ENCODE assay signal across 17 cellular contexts in genomic region chr10:86941426-86941825, GRCh38. TPM values are rescaled to one million over a fixed set of nuclear protein-coding genes. Genes with fewer than 3 reads are reported as not detected.
DNase-seq lines count a peak whose midpoint lies in the region; ATAC-seq and TF ChIP-seq lines count a peak whose summit lies in the region.
"Had no signal": no experiment of that assay in that cellular context is flagged by ENCODE, and none has a peak within 500 bp of the region (broad histone marks: within the 10 kb centered on the region; RNA-seq: fewer than 3 reads in every experiment).

No MANE protein-coding gene starts in this region.

- DNase-seq in WTC11 (ENCODE audit: low spot score) (no peak), colonic mucosa (peak; percentile 10), osteocyte (ENCODE audit: extremely low spot score, unreplicated experiment) (peak; percentile 32), GDM1 (lab: John Stamatoyannopoulos, UW) (no peak), SK-N-SH (no peak)
- DNase-seq in stimulated activated CD4-positive, alpha-beta T cell treated with anti-CD3 and anti-CD28 coated beads, Interleukin-2, amount 100 ng/mL, for 48 hours = no peak
- DNase-seq: C1 segment of cervical spinal cord; Calu3; CD4-positive, alpha-beta memory T cell; COR-L47; DMS79 treated with DMSO at 0.1 percent for 48 hours; GOT3 had no signal

- peaks cover 11% of the 10 kb centered on the region for H3F3A ChIP-seq in SK-N-SH (replicated peaks; ENCODE audit: insufficient read depth)

- no peaks in the 10 kb centered on the region for H3K27me3 ChIP-seq in colonic mucosa
- no peaks in the 10 kb centered on the region for H3K27me3 ChIP-seq in SK-N-SH (ENCODE audit: insufficient read depth)

- POLR2A ChIA-PET in WTC11 (lab: Charles Lee) (interaction anchor here (0.7 kb wide), 1 partner anchor 25 kb away, joined by 3 read pairs; no protein-coding TSS in a partner anchor), SK-N-SH (lab: Yijun Ruan, JAX) (no interaction called here)

- H3K36me3 ChIP-seq in colonic mucosa = no peaks in the 10 kb centered on the region
- no peaks in the 10 kb centered on the region for H3K36me3 ChIP-seq in SK-N-SH (replicated peaks in 1 of 2; ENCODE audit: control insufficient read depth in 1 of 2, insufficient read depth in 2 of 2, low read length in 1 of 2)
- H3K36me3 ChIP-seq: HAP-1 had no signal

- no peaks in the 10 kb centered on the region for H4K20me1 ChIP-seq in SK-N-SH (ENCODE audit: insufficient read depth)

- H3K27ac ChIP-seq in colonic mucosa (no peak overlapping the region), SK-N-SH (ENCODE audit: low read depth in 2 of 2, low read length in 1 of 2) (no peak overlapping the region)

- intact Hi-C loops in colonic mucosa (cut with DNase I) = no loop called here

- H3K9me2 ChIP-seq in SK-N-SH = no peaks in the 10 kb centered on the region

- H3K27ac Mint-ChIP-seq in WTC11 (no peak overlapping the region), osteocyte (ENCODE audit: unreplicated experiment) (no peak overlapping the region)

- CTCF ChIA-PET in WTC11 (lab: Charles Lee) (interaction anchor here (2.0 to 13.1 kb wide), 3 partner anchors 14 to 248 kb away, joined by 5 to 462 read pairs (median 23); partner anchors contain the start of genes ADIRF and SNCG), SK-N-SH (lab: Yijun Ruan, JAX) (interaction anchor here (0.5 kb wide), 1 partner anchor 155 kb away, joined by 3 read pairs; no protein-coding TSS in a partner anchor)

- ATAC-seq in WTC11 = no peak

- TF ChIP-seq EP300 in SK-N-SH (IDR thresholded peaks at IDR 0.05; ENCODE audit: borderline replicate concordance in 1 of 2, low read depth in 1 of 2, low read length in 1 of 2) = no peak

- H3K4me1 Mint-ChIP-seq in WTC11 (peaks cover 13% of the 10 kb centered on the region), osteocyte (ENCODE audit: unreplicated experiment) (peaks cover 20% of the 10 kb centered on the region)

- H3K9me3 Mint-ChIP-seq in WTC11 = no peaks in the 10 kb centered on the region
- no peaks in the 10 kb centered on the region for H3K9me3 Mint-ChIP-seq in osteocyte (ENCODE audit: unreplicated experiment)

- no peak overlapping the region for H3K4me2 ChIP-seq in SK-N-SH

- H3K36me3 Mint-ChIP-seq in WTC11 (no peaks in the 10 kb centered on the region), osteocyte (ENCODE audit: unreplicated experiment) (no peaks in the 10 kb centered on the region)
- H3K36me3 Mint-ChIP-seq: CD4-positive, alpha-beta memory T cell had no signal

- H3K4me1 ChIP-seq in colonic mucosa (no peaks in the 10 kb centered on the region), SK-N-SH (ENCODE audit: control insufficient read depth in 1 of 2, insufficient read depth in 2 of 2, low read depth in 1 of 2, low read length in 1 of 2) (peaks cover 0 to 15% of the 10 kb centered on the region in 2 experiments; a peak in 1 of 4 replicates)
- H3K4me1 ChIP-seq: HAP-1 had no signal

- TF ChIP-seq RAD21 in SK-N-SH (IDR thresholded peaks at IDR 0.05; ENCODE audit: low read length) = no peak

- H3K9ac ChIP-seq in colonic mucosa (ENCODE audit: low read depth in 2 of 2, low read length in 2 of 2) (no peak overlapping the region), SK-N-SH (no peak overlapping the region)

- no peaks in the 10 kb centered on the region for H3K79me2 ChIP-seq in SK-N-SH (ENCODE audit: insufficient read depth)

- H3K9me3 ChIP-seq in colonic mucosa (no peaks in the 10 kb centered on the region), SK-N-SH (no peaks in the 10 kb centered on the region)
- H3K9me3 ChIP-seq: HAP-1 had no signal

- H2AFZ ChIP-seq in SK-N-SH (ENCODE audit: low read depth) = no peak overlapping the region

- 80% methylated on average over 2 of the region's 2 CpGs for WGBS in SK-N-SH (ENCODE audit: low lambda C conversion rate)

- H3K27me3 Mint-ChIP-seq in WTC11 (ENCODE audit: low read depth) (no peaks in the 10 kb centered on the region; the same call in 1 of the 2 replicates), osteocyte (ENCODE audit: unreplicated experiment) (no peaks in the 10 kb centered on the region)
- H3K27me3 Mint-ChIP-seq: CD4-positive, alpha-beta memory T cell had no signal

- H3K4me3 Mint-ChIP-seq in WTC11 = no peak overlapping the region
- no peak overlapping the region for H3K4me3 Mint-ChIP-seq in osteocyte (ENCODE audit: unreplicated experiment)
- H3K4me3 Mint-ChIP-seq: CD4-positive, alpha-beta memory T cell had no signal

- TF ChIP-seq CTCF in WTC11 (IDR thresholded peaks at IDR 0.05) = no peak
- TF ChIP-seq CTCF in colonic mucosa (IDR thresholded peaks at IDR 0.05) = no peak
- no peak for TF ChIP-seq CTCF in osteocyte (IDR thresholded peaks at IDR 0.05)
- TF ChIP-seq CTCF in SK-N-SH (IDR thresholded peaks at IDR 0.05) = no peak

- H3K4me3 ChIP-seq in colonic mucosa (no peak overlapping the region), SK-N-SH (ENCODE audit: low read depth in 2 of 2, low read length in 1 of 2) (no peak overlapping the region)
- H3K4me3 ChIP-seq: HAP-1 had no signal

TF ChIP-seq in WTC11, 78 proteins besides CTCF, POLR2A, EP300 and RAD21:
- 0 out of 2 replicates have a peak, but pooled peaks have one; percentile 46 for TF ChIP-seq ZNF121 (CRISPR knock-in tag; IDR thresholded peaks at IDR 0.05)
- TF ChIP-seq, protein P1, sequence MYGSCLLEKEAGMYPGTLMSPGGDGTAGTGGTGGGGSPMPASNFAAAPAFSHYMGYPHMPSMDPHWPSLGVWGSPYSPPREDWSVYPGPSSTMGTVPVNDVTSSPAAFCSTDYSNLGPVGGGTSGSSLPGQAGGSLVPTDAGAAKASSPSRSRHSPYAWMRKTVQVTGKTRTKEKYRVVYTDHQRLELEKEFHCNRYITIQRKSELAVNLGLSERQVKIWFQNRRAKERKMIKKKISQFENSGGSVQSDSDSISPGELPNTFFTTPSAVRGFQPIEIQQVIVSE (CRISPR knock-in tag; IDR thresholded peaks at IDR 0.05; ENCODE audit: borderline replicate concordance) = no peak

TF ChIP-seq in SK-N-SH, 30 proteins besides CTCF, POLR2A, EP300 and RAD21:
- TF ChIP-seq TEAD4 (IDR thresholded peaks at IDR 0.05; ENCODE audit: borderline replicate concordance, insufficient read depth) (no peak), IRF3 (IDR thresholded peaks at IDR 0.05; ENCODE audit: low read depth, low read length) (no peak), ZBTB33 (IDR thresholded peaks at IDR 0.05; ENCODE audit: borderline replicate concordance, low read depth) (no peak), RCOR1 (IDR thresholded peaks at IDR 0.05; ENCODE audit: low read length) (no peak), RXRA (IDR thresholded peaks at IDR 0.05; ENCODE audit: borderline replicate concordance, low read depth) (no peak), POLR2AphosphoS5 (IDR thresholded peaks at IDR 0.05; ENCODE audit: low read depth, low read length) (no peak), TAF1 (IDR thresholded peaks at IDR 0.05; ENCODE audit: borderline replicate concordance, low read depth, low read length) (no peak), SMC3 (IDR thresholded peaks at IDR 0.05; ENCODE audit: low read depth, low read length) (no peak), MEF2A (IDR thresholded peaks at IDR 0.05; ENCODE audit: borderline replicate concordance, low read depth) (no peak)
- TF ChIP-seq, protein P2, sequence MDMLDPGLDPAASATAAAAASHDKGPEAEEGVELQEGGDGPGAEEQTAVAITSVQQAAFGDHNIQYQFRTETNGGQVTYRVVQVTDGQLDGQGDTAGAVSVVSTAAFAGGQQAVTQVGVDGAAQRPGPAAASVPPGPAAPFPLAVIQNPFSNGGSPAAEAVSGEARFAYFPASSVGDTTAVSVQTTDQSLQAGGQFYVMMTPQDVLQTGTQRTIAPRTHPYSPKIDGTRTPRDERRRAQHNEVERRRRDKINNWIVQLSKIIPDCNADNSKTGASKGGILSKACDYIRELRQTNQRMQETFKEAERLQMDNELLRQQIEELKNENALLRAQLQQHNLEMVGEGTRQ (IDR thresholded peaks at IDR 0.05; ENCODE audit: borderline replicate concordance, low read depth, low read length) = no peak

RNA-seq across cellular contexts. Expression of gene MMRN2, which starts 16.0 kb away (rescaled TPM):
- total RNA-seq in WTC11 (2021) (1.7 to 2.8 TPM (median 2.4 TPM) in 3 replicates), colonic mucosa (1 to 10 TPM; 3.4 to 7.4 TPM), osteocyte (0.57 TPM in 1 of 2 replicates, not detected in the other)
- 0.02 and 0.05 TPM in 2 replicates for polyA plus RNA-seq in SK-N-SH (2012; rRNA removed)
- polyA plus RNA-seq in SK-N-SH (2012; cell fraction: cytosol; rRNA removed) = not detected in 2 replicates
- 0.01 and 0.06 TPM in 2 replicates for polyA plus RNA-seq in SK-N-SH (2012; cell fraction: nucleus; rRNA removed)
- total RNA-seq: A172, A673, Calu3 had no signal

RNA-seq across cellular contexts. Expression of gene SNCG, which starts 17.0 kb away (rescaled TPM):
- 8.4 to 14.3 TPM (median 12.0 TPM) in 3 replicates for total RNA-seq in WTC11 (2021)
- 1 to 10 TPM; 2.6 to 6.6 TPM for total RNA-seq in colonic mucosa
- 0.73 TPM in 1 of 2 replicates, not detected in the other for total RNA-seq in osteocyte
- polyA plus RNA-seq in SK-N-SH (2012; rRNA removed) = 3.8 and 4.3 TPM in 2 replicates
- polyA plus RNA-seq in SK-N-SH (2012; cell fraction: cytosol; rRNA removed) = 2.3 and 3.1 TPM in 2 replicates
- polyA plus RNA-seq in SK-N-SH (2012; cell fraction: nucleus; rRNA removed) = 5.2 and 6.0 TPM in 2 replicates
- total RNA-seq: A673; CD4-positive, alpha-beta memory T cell had no signal
- polyA plus RNA-seq: CD4-positive, alpha-beta memory T cell had no signal

RNA-seq across cellular contexts. Expression of gene ADIRF, which starts 26.9 kb away (rescaled TPM):
- total RNA-seq in WTC11 (2021) (0.30 to 1.0 TPM (median 0.70 TPM) in 3 replicates), colonic mucosa (10 to 100 TPM; 41.5 to 91.2 TPM), osteocyte (not detected in 2 replicates)
- not detected in 2 replicates for polyA plus RNA-seq in SK-N-SH (2012; rRNA removed)
- polyA plus RNA-seq in SK-N-SH (2012; cell fraction: cytosol; rRNA removed) = not detected in 2 replicates
- not detected in 2 replicates for polyA plus RNA-seq in SK-N-SH (2012; cell fraction: nucleus; rRNA removed)
- total RNA-seq: A172; A673; Calu3; CD4-positive, alpha-beta memory T cell; Daoy; G401 had no signal

Comparison
In these comparisons a context has a peak if more than half of its experiments do, and no peak if none do; other contexts are left out.
1. DNase-seq: peak in colonic mucosa (single experiment) and osteocyte (single experiment); none in WTC11 (single experiment), stimulated activated CD4-positive, alpha-beta T cell treated with anti-CD3 and anti-CD28 coated beads, Interleukin-2, amount 100 ng/mL, for 48 hours (0 of 2), GDM1 (single experiment) and SK-N-SH (single experiment).
2. RNA of gene ADIRF, which starts 26.9 kb away (total RNA-seq): 41.5 to 91.2 TPM in colonic mucosa; 0.30 to 1.0 TPM in WTC11 and not detected in osteocyte; every median in the first group is over 10 times any median in the second.